Comparison of ENCODE assay signal across 13 cellular contexts in the genomic region with DNA sequence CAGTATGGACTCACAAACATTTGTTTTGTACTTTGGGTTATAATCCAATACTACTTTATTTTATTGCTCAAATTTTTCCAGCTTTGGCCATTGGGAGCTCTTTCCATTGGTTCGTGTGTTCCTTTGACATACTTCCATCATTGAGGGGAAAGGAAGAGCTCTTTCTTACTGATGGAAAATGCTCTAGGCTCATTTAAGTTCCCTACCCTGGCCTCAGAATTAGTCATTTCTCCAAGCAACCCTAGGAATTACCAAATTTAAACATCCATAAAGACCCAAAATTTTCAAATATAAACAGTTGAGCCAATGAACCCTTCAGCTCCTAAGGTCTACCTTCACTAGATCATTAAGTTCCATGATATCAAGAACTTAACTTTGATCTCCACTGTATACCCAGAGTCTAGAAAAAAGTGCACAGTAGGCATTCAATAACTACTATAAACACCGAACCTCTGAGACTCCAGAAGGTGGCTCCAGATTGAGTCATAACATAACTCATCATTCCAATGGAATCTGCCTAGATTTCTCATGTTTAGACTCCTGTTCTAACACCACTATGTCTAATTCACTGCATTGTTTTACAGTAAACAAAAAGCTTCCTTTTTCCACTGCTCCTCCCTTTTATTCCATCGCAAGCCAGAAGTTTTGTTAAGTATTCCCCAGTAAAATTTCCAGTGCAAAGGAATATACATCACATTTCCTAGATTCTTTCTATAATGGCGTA. TPM values are rescaled to one million over a fixed set of nuclear protein-coding genes. Genes with fewer than 3 reads are reported as not detected.
A peak's percentile ranks its signal among the peaks of the same experiment; 100 is the strongest.
DNase-seq lines count a peak whose midpoint lies in the region; ATAC-seq and TF ChIP-seq lines count a peak whose summit lies in the region.
"Had no signal": no experiment of that assay in that cellular context is flagged by ENCODE, and none has a peak within 500 bp of the region (broad histone marks: within the 10 kb centered on the region; RNA-seq: fewer than 3 reads in every experiment).

No MANE protein-coding gene starts in this region.

- in situ Hi-C loops in mammary epithelial cell (cut with MboI; ENCODE audit: low sequenced_read_pairs in 2 of 2), result no loop called here

- DNase-seq in AG08395 (ENCODE audit: low spot score), result peak; percentile 73
- peak; percentile 83 for DNase-seq in HT1080 (ENCODE audit: low read depth)
- DNase-seq in mammary epithelial cell, result peak; percentile 80
- peak; percentile 47 for DNase-seq in kidney epithelial cell (ENCODE audit: low read depth)
- no peak for DNase-seq in mucosa of descending colon
- DNase-seq in uterus, result no peak
- DNase-seq in NCI-H146 (lab: John Stamatoyannopoulos, UW), result no peak
- DNase-seq: activated CD4-positive, alpha-beta T cell treated with anti-CD3 and anti-CD28 coated beads, Interleukin-2, amount 10 ng/mL, durations not matched to agents 7 days and 5 days; hippocampal formation; naive thymus-derived CD4-positive, alpha-beta T cell; NCI-H2171 treated with DMSO at 0.1 percent for 48 hours had no signal

- BruUV-seq in mammary epithelial cell (replicated peaks; lab: Mats Ljungman, UMichigan), result no TSS peak

- no peak overlapping the region for H2AFZ ChIP-seq in mammary epithelial cell (ENCODE audit: low read depth, low read length)

- intact Hi-C loops in mammary epithelial cell (cut with micrococcal nuclease) (no loop called here), mucosa of descending colon (cut with DNase I, micrococcal nuclease) (no loop called here), uterus (cut with DNase I; ENCODE audit: low total_unique reads) (no loop called here)

- H3K79me2 ChIP-seq in mammary epithelial cell (ENCODE audit: insufficient read depth, low read length), result peaks cover 95% of the 10 kb centered on the region

- no peak for TF ChIP-seq CTCF in mammary epithelial cell (conservative IDR thresholded peaks at IDR 0.05 in 1 of 2, IDR thresholded peaks at IDR 0.05 in 1 of 2; ENCODE audit: extremely low read depth in 1 of 2, insufficient read depth in 1 of 2, low read depth in 1 of 2, low read length in 2 of 2)
- TF ChIP-seq CTCF in kidney epithelial cell (IDR thresholded peaks at IDR 0.05; ENCODE audit: insufficient read depth, low read length, poor library complexity, severe bottlenecking), result no peak
- TF ChIP-seq CTCF in mucosa of descending colon (IDR thresholded peaks at IDR 0.05), result no peak
- no peak for TF ChIP-seq CTCF in uterus (IDR thresholded peaks at IDR 0.05)

- H3K9ac ChIP-seq in mammary epithelial cell (ENCODE audit: insufficient read depth, low read length), result no peak overlapping the region

- H3K27me3 ChIP-seq in mammary epithelial cell (ENCODE audit: insufficient read depth, low read length), result no peaks in the 10 kb centered on the region
- no peaks in the 10 kb centered on the region for H3K27me3 ChIP-seq in kidney epithelial cell (ENCODE audit: control insufficient read depth, insufficient read depth, low read length)
- H3K27me3 ChIP-seq in uterus, result no peaks in the 10 kb centered on the region

- peaks cover 26% of the 10 kb centered on the region for H3K4me1 ChIP-seq in mammary epithelial cell (ENCODE audit: insufficient read depth, low read length)
- H3K4me1 ChIP-seq in mucosa of descending colon (ENCODE audit: low read depth), result peaks cover 9% of the 10 kb centered on the region
- H3K4me1 ChIP-seq in uterus, result no peaks in the 10 kb centered on the region

- H3K9me3 ChIP-seq in mammary epithelial cell (replicated peaks; ENCODE audit: insufficient read depth, low read length), result no peaks in the 10 kb centered on the region
- no peaks in the 10 kb centered on the region for H3K9me3 ChIP-seq in mucosa of descending colon
- no peaks in the 10 kb centered on the region for H3K9me3 ChIP-seq in uterus

- peak overlapping the region; percentile 56 for H3K4me2 ChIP-seq in mammary epithelial cell (ENCODE audit: insufficient read depth, low read depth, low read length)

- H3K36me3 ChIP-seq in mammary epithelial cell (ENCODE audit: insufficient read depth, low read length) (no peaks in the 10 kb centered on the region), kidney epithelial cell (ENCODE audit: control insufficient read depth, insufficient read depth, low read length) (no peaks in the 10 kb centered on the region), mucosa of descending colon (ENCODE audit: low read depth) (no peaks in the 10 kb centered on the region), uterus (no peaks in the 10 kb centered on the region)

- H4K20me1 ChIP-seq in mammary epithelial cell (ENCODE audit: insufficient read depth, low read length), result peaks cover 12% of the 10 kb centered on the region

- ATAC-seq in mucosa of descending colon (no peak), GM18873 (IDR thresholded peaks at IDR 0.05; ENCODE audit: low FRiP score, unreplicated experiment) (no peak)
- ATAC-seq: naive thymus-derived CD4-positive, alpha-beta T cell had no signal

- H3K4me3 ChIP-seq in mammary epithelial cell (replicated peaks in 1 of 3; ENCODE audit: insufficient read depth in 1 of 3, low read depth in 2 of 3, low read length in 3 of 3) (no peak overlapping the region), kidney epithelial cell (ENCODE audit: low read depth, low read length) (no peak overlapping the region), mucosa of descending colon (no peak overlapping the region), uterus (no peak overlapping the region)
- H3K4me3 ChIP-seq: SK-N-MC had no signal

- CTCF ChIA-PET in mammary epithelial cell (lab: Charles Lee; ENCODE audit: low non-redundant PET), result no interaction called here

- dilution Hi-C loops in mammary epithelial cell (cut with HindIII; ENCODE audit: low sequenced_read_pairs), result no loop called here

- no peak for TF ChIP-seq POLR2A in uterus (IDR thresholded peaks at IDR 0.05)

- H3K27ac ChIP-seq in mammary epithelial cell (ENCODE audit: insufficient read depth, low read depth, low read length) (peak overlapping the region; percentile 48), uterus (no peak overlapping the region)
- H3K27ac ChIP-seq: SK-N-MC had no signal

- WGBS in mammary epithelial cell (ENCODE audit: low coverage, missing lambda C conversion rate), result 36% methylated on average over 4 of the region's 4 CpGs

RNA-seq across cellular contexts. Expression of gene SMURF2, which starts 39.0 kb away (rescaled TPM):
- total RNA-seq in HT1080 (2014; rRNA removed; shearing (Covaris generic)), result 50.0 and 53.7 TPM in 2 replicates
- 49.6 and 66.2 TPM in 2 replicates for polyA plus RNA-seq in HT1080 (2015; cell fraction: cytosol; rRNA removed)
- 83.5 and 92.0 TPM in 2 replicates for polyA plus RNA-seq in HT1080 (2015; cell fraction: nucleus; rRNA removed)
- 10 to 100 TPM; 68.7 to 93.7 TPM for total RNA-seq in mammary epithelial cell
- polyA plus RNA-seq in mammary epithelial cell, result 33.2 TPM
- polyA minus RNA-seq in mammary epithelial cell, result 86.5 TPM
- 42.8 and 45.6 TPM in 2 replicates for total RNA-seq in kidney epithelial cell
- total RNA-seq in mucosa of descending colon, result 10 to 100 TPM; 14.9 to 25.4 (median 15.2) TPM
- total RNA-seq in uterus, result 10 to 100 TPM; 18.4 to 92.0 (median 37.3) TPM

Comparison
In these comparisons a context has a peak if more than half of its experiments do, and no peak if none do; other contexts are left out.
1. DNase-seq: peak in AG08395 (single experiment), HT1080 (single experiment), mammary epithelial cell (single experiment) and kidney epithelial cell (single experiment); none in mucosa of descending colon (0 of 3), uterus (0 of 2) and NCI-H146 (single experiment).